ENCODE assay signal across 9 cellular contexts in genomic region chr6:3739311-3739897, GRCh38.
"Had no signal": no experiment of that assay in that cellular context is flagged by ENCODE, and none has a peak within 500 bp of the region (broad histone marks: within the 10 kb centered on the region; RNA-seq: fewer than 3 reads in every experiment).

No MANE protein-coding gene starts in this region.

- DNase-seq: activated CD4-positive, alpha-beta T cell treated with anti-CD3 and anti-CD28 coated beads, Interleukin-2, amount 10 ng/mL, durations not matched to agents 24 days and 14 days; activated T-cell treated with anti-CD3 and anti-CD28 coated beads for 4 hours; amniotic stem cell; spleen; stimulated activated CD4-positive, alpha-beta T cell treated with anti-CD3 and anti-CD28 coated beads, Interleukin-1b, Interleukin-23, amount 100 ng/mL, for 48 hours; stimulated activated naive B cell treated with anti-CD40 and anti-IgM and Interleukin-4, amounts not matched to agents 10 μg/mL and 1 μg/mL and 100 μg/mL, for 72 hours; WERI-Rb-1 had no signal

- H3K4me3 ChIP-seq: gastroesophageal sphincter, right lobe of liver, spleen had no signal

- H3K27me3 ChIP-seq: gastroesophageal sphincter, right lobe of liver, spleen had no signal

- H3K9me3 ChIP-seq: right lobe of liver had no signal

- H3K27ac ChIP-seq: right lobe of liver, spleen, WERI-Rb-1 had no signal
